15 cellular contexts compared by ENCODE assay signal in genomic region chr9:135216666-135217431, GRCh38.
DNase-seq lines count a peak whose midpoint lies in the region; ATAC-seq and TF ChIP-seq lines count a peak whose summit lies in the region.
"Had no signal": no experiment of that assay in that cellular context is flagged by ENCODE, and none has a peak within 500 bp of the region (broad histone marks: within the 10 kb centered on the region; RNA-seq: fewer than 3 reads in every experiment).

No MANE protein-coding gene starts in this region.

- 31% methylated on average over 24 of the region's 24 CpGs for WGBS in prostate gland

- intact Hi-C loops in posterior cingulate gyrus (cut with DNase I) (no loop called here), prostate gland (cut with DNase I) (no loop called here)

- no peak overlapping the region for H3K4me3 ChIP-seq in fibroblast of the aortic adventitia (ENCODE audit: low read depth, low read length)
- H3K4me3 ChIP-seq in prostate gland: no peak overlapping the region
- H3K4me3 ChIP-seq: SJCRH30 had no signal

- no peaks in the 10 kb centered on the region for H3K9me3 ChIP-seq in prostate gland
- H3K9me3 ChIP-seq: SJCRH30 had no signal

- H3K36me3 ChIP-seq in prostate gland: no peaks in the 10 kb centered on the region
- H3K36me3 ChIP-seq: SJCRH30 had no signal

- no peak for TF ChIP-seq POLR2A in prostate gland (IDR thresholded peaks at IDR 0.05)

- no peaks in the 10 kb centered on the region for H3K4me1 ChIP-seq in prostate gland (replicated peaks)
- H3K4me1 ChIP-seq: SJCRH30 had no signal

- no peak for ATAC-seq in HG02870 (IDR thresholded peaks at IDR 0.05; ENCODE audit: unreplicated experiment)
- no peak for ATAC-seq in HG03095 (IDR thresholded peaks at IDR 0.05; ENCODE audit: unreplicated experiment)

- no peak overlapping the region for H3K27ac ChIP-seq in prostate gland
- H3K27ac ChIP-seq: SJCRH30 had no signal

- peak; percentile 28 for DNase-seq in Daoy (ENCODE audit: low read depth)
- peak; percentile 65 for DNase-seq in NCI-H1105 treated with DMSO at 0.1 percent for 48 hours (lab: John Stamatoyannopoulos, UW)
- peak; percentile 1 for DNase-seq in fibroblast of the aortic adventitia (ENCODE audit: low read depth)
- peak in 6 of 10 donors; percentile 34 to 85 (median 66) for DNase-seq in posterior cingulate gyrus
- no peak for DNase-seq in prostate gland (ENCODE audit: low spot score)
- DNase-seq: activated CD4-positive, alpha-beta T cell treated with anti-CD3 and anti-CD28 coated beads, Interleukin-2, amount 10 ng/mL, durations not matched to agents 7 days and 5 days; activated T-cell treated with anti-CD3 and anti-CD28 coated beads, Interleukin-2, amount 50 U/mL, for 24 hours; CD4-positive, CD25-positive, alpha-beta regulatory T cell; cerebellar nuclear complex; foreskin melanocyte; NCI-H2081 treated with DMSO at 0.1 percent for 48 hours; SJCRH30; stimulated activated CD4-positive, alpha-beta T cell treated with anti-CD3 and anti-CD28 coated beads, Interleukin-12 subunit alpha, Interleukin-12 subunit beta, amount 100 ng/mL, for 4 hours had no signal

- TF ChIP-seq CTCF in fibroblast of the aortic adventitia (IDR thresholded peaks at IDR 0.05; ENCODE audit: insufficient read depth, low read length) (no peak), prostate gland (IDR thresholded peaks at IDR 0.05) (no peak)

- peaks cover 6% of the 10 kb centered on the region for H3K27me3 ChIP-seq in prostate gland (replicated peaks; ENCODE audit: insufficient read depth)
